In genomic region chr7:22587322-22587721, GRCh38 we compare ENCODE assay signal across 13 cellular contexts.
DNase-seq lines count a peak whose midpoint lies in the region; ATAC-seq and TF ChIP-seq lines count a peak whose summit lies in the region.
"Had no signal": no experiment of that assay in that cellular context is flagged by ENCODE, and none has a peak within 500 bp of the region (broad histone marks: within the 10 kb centered on the region; RNA-seq: fewer than 3 reads in every experiment).

No MANE protein-coding gene starts in this region.

- H3K4me3 ChIP-seq in GM06990 (replicated peaks; ENCODE audit: low read depth, low read length), result no peak overlapping the region
- no peak overlapping the region for H3K4me3 ChIP-seq in neural progenitor cell
- H3K4me3 ChIP-seq: body of pancreas, testis had no signal

- H3K27me3 Mint-ChIP-seq in neural progenitor cell (ENCODE audit: insufficient read depth, low read depth), result peaks cover 2% of the 10 kb centered on the region

- no peak overlapping the region for H3K27ac Mint-ChIP-seq in neural progenitor cell

- no peaks in the 10 kb centered on the region for H3K79me2 ChIP-seq in neural progenitor cell (ENCODE audit: low read depth)

- no peaks in the 10 kb centered on the region for H3K36me3 Mint-ChIP-seq in neural progenitor cell

- H3K4me1 Mint-ChIP-seq in neural progenitor cell, result peaks cover 16% of the 10 kb centered on the region

- ATAC-seq in HG02870 (IDR thresholded peaks at IDR 0.05; ENCODE audit: unreplicated experiment), result no peak

- H3K4me3 Mint-ChIP-seq in neural progenitor cell, result no peak overlapping the region

- H3F3A ChIP-seq in neural progenitor cell (ENCODE audit: low read depth), result peaks cover 3% of the 10 kb centered on the region

- H3K9me3 ChIP-seq in neural progenitor cell (ENCODE audit: low read depth), result no peaks in the 10 kb centered on the region
- H3K9me3 ChIP-seq: body of pancreas, testis had no signal

- H3K9ac ChIP-seq in neural progenitor cell, result no peak overlapping the region

- H3K27ac ChIP-seq in neural progenitor cell, result no peak overlapping the region
- H3K27ac ChIP-seq: foreskin keratinocyte, testis had no signal

- TF ChIP-seq CTCF in GM06990 (IDR thresholded peaks at IDR 0.05; ENCODE audit: insufficient read depth, low read length, poor library complexity, severe bottlenecking), result no peak
- TF ChIP-seq CTCF in neural progenitor cell (IDR thresholded peaks at IDR 0.05), result no peak

- DNase-seq in GM06990 (ENCODE audit: extremely low read depth, insufficient read length) (peak; percentile 48), KG1 (lab: John Stamatoyannopoulos, UW) (peak; percentile 52), amniotic epithelial cell (ENCODE audit: low read depth) (peak; percentile 73), neural progenitor cell (ENCODE audit: low spot score) (no peak), HUDEP-2 (lab: John Stamatoyannopoulos, UW; ENCODE audit: unreplicated experiment in 76 of 76) (no peak), SW480 (ENCODE audit: low spot score) (no peak), activated gamma-delta T cell (lab: John Stamatoyannopoulos, UW) (no peak)
- DNase-seq: activated CD4-positive, alpha-beta T cell treated with anti-CD3 and anti-CD28 coated beads, Interleukin-2, amount 50 U/mL, for 1 hour; body of pancreas; NCI-H1092; testis had no signal

- no peaks in the 10 kb centered on the region for H3K9me3 Mint-ChIP-seq in neural progenitor cell

- H3K4me1 ChIP-seq in neural progenitor cell, result peaks cover 18% of the 10 kb centered on the region

- peak overlapping the region; percentile 54 for H2AFZ ChIP-seq in neural progenitor cell (replicated peaks)

- H3K36me3 ChIP-seq in GM06990 (ENCODE audit: control insufficient read depth, insufficient read depth, low read length) (no peaks in the 10 kb centered on the region), neural progenitor cell (no peaks in the 10 kb centered on the region)

- no peaks in the 10 kb centered on the region for H4K20me1 ChIP-seq in neural progenitor cell (ENCODE audit: low read depth)

- H3K27me3 ChIP-seq in GM06990 (replicated peaks; ENCODE audit: control insufficient read depth, insufficient read depth, low read length) (peaks cover 1% of the 10 kb centered on the region; the same call in 1 of the 2 replicates), neural progenitor cell (no peaks in the 10 kb centered on the region)
- H3K27me3 ChIP-seq: body of pancreas, foreskin keratinocyte, testis had no signal

- no peak overlapping the region for H3K4me2 ChIP-seq in neural progenitor cell

Comparison
In these comparisons a context has a peak if more than half of its experiments do, and no peak if none do; other contexts are left out.
1. DNase-seq: peak in GM06990 (single experiment), KG1 (single experiment) and amniotic epithelial cell (single experiment); none in neural progenitor cell (single experiment), HUDEP-2 (0 of 76), SW480 (single experiment) and activated gamma-delta T cell (single experiment).